Comparison of ENCODE assay signal across 28 cellular contexts in genomic region chr5:128021411-128021810, GRCh38.
"Had no signal": no experiment of that assay in that cellular context is flagged by ENCODE, and none has a peak within 500 bp of the region (broad histone marks: within the 10 kb centered on the region; RNA-seq: fewer than 3 reads in every experiment).

No MANE protein-coding gene starts in this region.

- H3K4me2 ChIP-seq: KMS-11 had no signal

- H3K27me3 ChIP-seq: adrenal gland, breast epithelium, MG63, SJSA1 had no signal

- DNase-seq: activated CD4-positive, alpha-beta T cell treated with anti-CD3 and anti-CD28 coated beads for 4 hours; activated CD8-positive, alpha-beta memory T cell treated with anti-CD3 and anti-CD28 coated beads, Interleukin-2, amount 50 U/mL, for 4 hours; activated CD8-positive, alpha-beta T cell treated with anti-CD3 and anti-CD28 coated beads for 36 hours; activated gamma-delta T cell treated with Interleukin-2 at 50 U/mL for 16 hours; activated naive CD4-positive, alpha-beta T cell treated with anti-CD3 and anti-CD28 coated beads, Interleukin-2, amount 10 ng/mL, durations not matched to agents 7 days and 5 days; activated naive CD8-positive, alpha-beta T cell treated with anti-CD3 and anti-CD28 coated beads for 36 hours; activated T-cell treated with anti-CD3 and anti-CD28 coated beads, Interleukin-2, amount 50 U/mL, for 72 hours; adrenal gland; anterior cingulate cortex; central memory CD4-positive, alpha-beta T cell; MG63; MV-4-11; NCI-H1092 treated with DMSO at 0.1 percent for 48 hours; NCI-H1436; NCI-H187; NCI-H2081; NCI-H2171; NCI-H2227 treated with DMSO at 0.1 percent for 48 hours; NCI-H526; NCI-H82; SHP77; SW 1271 had no signal

- H3K4me1 ChIP-seq: adrenal gland, breast epithelium had no signal

- H3K36me3 ChIP-seq: adrenal gland, breast epithelium had no signal

- FAIRE-seq: RCC 7860 had no signal

- H3K9me3 ChIP-seq: adrenal gland, breast epithelium had no signal

- H3K27ac ChIP-seq: adrenal gland, breast epithelium, KMS-11, SJSA1 had no signal

- ATAC-seq: activated CD4-positive, CD25-positive, alpha-beta regulatory T cell treated with anti-CD3 and anti-CD28 coated beads, Interleukin-2, amount 50 U/mL, for 24 hours; activated CD8-positive, alpha-beta T cell treated with anti-CD3 and anti-CD28 coated beads for 36 hours; activated T-cell treated with anti-CD3 and anti-CD28 coated beads, Interleukin-2, amount 50 U/mL, for 72 hours; SK-N-SH treated with all-trans-retinoic acid at 6 μM for 48 hours had no signal

- H3K4me3 ChIP-seq: adrenal gland, breast epithelium, MG63, SJSA1 had no signal

- H3K9ac ChIP-seq: KMS-11 had no signal
